In the genomic region with DNA sequence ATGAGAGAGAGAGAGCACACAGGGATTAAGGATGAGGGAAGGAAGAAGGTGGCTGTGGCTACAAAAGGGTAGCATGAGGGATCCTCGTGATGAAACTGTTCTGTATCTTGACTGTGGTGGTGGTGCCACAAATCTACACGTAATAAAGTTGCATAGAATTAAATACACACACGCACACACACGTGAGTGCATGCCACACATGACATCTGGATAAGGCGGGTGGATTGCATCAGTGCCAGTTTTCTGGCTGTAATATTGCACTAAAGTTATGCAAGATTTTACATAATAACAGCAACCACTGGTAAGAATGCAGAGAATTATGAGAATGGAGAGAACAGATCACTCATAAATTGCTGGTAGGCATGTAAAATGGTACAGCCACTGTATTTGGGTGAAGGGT, we compare ENCODE assay signal across 2 cellular contexts.
TF ChIP-seq lines count a peak whose summit lies in the region.

No MANE protein-coding gene starts in this region.

TF ChIP-seq in WTC11, 78 proteins besides CTCF, POLR2A, EP300 and RAD21:
- TF ChIP-seq, protein P1, sequence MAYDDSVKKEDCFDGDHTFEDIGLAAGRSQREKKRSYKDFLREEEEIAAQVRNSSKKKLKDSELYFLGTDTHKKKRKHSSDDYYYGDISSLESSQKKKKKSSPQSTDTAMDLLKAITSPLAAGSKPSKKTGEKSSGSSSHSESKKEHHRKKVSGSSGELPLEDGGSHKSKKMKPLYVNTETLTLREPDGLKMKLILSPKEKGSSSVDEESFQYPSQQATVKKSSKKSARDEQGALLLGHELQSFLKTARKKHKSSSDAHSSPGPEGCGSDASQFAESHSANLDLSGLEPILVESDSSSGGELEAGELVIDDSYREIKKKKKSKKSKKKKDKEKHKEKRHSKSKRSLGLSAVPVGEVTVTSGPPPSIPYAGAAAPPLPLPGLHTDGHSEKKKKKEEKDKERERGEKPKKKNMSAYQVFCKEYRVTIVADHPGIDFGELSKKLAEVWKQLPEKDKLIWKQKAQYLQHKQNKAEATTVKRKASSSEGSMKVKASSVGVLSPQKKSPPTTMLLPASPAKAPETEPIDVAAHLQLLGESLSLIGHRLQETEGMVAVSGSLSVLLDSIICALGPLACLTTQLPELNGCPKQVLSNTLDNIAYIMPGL (CRISPR knock-in tag; IDR thresholded peaks at IDR 0.05): no peak
- peak; percentile 89 for TF ChIP-seq GABPB1 (CRISPR knock-in tag; IDR thresholded peaks at IDR 0.05)
- no peak for TF ChIP-seq ZBTB21 (CRISPR knock-in tag; IDR thresholded peaks at IDR 0.05; ENCODE audit: borderline replicate concordance)

TF ChIP-seq in HepG2, 621 proteins besides CTCF, POLR2A, EP300 and RAD21 (continued from another document):
- TF ChIP-seq, protein P2, sequence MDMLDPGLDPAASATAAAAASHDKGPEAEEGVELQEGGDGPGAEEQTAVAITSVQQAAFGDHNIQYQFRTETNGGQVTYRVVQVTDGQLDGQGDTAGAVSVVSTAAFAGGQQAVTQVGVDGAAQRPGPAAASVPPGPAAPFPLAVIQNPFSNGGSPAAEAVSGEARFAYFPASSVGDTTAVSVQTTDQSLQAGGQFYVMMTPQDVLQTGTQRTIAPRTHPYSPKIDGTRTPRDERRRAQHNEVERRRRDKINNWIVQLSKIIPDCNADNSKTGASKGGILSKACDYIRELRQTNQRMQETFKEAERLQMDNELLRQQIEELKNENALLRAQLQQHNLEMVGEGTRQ (IDR thresholded peaks at IDR 0.05; ENCODE audit: low read depth, low read length): peak; percentile 14; the same call in 1 of the 2 replicates
- TF ChIP-seq, protein P2 (CRISPR knock-in tag; IDR thresholded peaks at IDR 0.05; ENCODE audit: borderline replicate concordance): no peak
- peak; percentile 63 for TF ChIP-seq CEBPG (CRISPR knock-in tag; IDR thresholded peaks at IDR 0.05)
- TF ChIP-seq CEBPB (IDR thresholded peaks at IDR 0.05; ENCODE audit: borderline replicate concordance, low read depth, low read length): peak; percentile 89
- TF ChIP-seq, protein P3, sequence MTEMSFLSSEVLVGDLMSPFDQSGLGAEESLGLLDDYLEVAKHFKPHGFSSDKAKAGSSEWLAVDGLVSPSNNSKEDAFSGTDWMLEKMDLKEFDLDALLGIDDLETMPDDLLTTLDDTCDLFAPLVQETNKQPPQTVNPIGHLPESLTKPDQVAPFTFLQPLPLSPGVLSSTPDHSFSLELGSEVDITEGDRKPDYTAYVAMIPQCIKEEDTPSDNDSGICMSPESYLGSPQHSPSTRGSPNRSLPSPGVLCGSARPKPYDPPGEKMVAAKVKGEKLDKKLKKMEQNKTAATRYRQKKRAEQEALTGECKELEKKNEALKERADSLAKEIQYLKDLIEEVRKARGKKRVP (CRISPR knock-in tag; IDR thresholded peaks at IDR 0.05): peak in 1 of 2 experiments; percentile 93; a peak in 2 of 4 replicates
- TF ChIP-seq SRY (CRISPR knock-in tag; IDR thresholded peaks at IDR 0.05): no peak
- TF ChIP-seq BHLHE40 (IDR thresholded peaks at IDR 0.05; ENCODE audit: low read length): peak; percentile 55
TF ChIP-seq in HepG2: peak in this region for 6.
